ENCODE assay signal across 11 cellular contexts in genomic region chr1:94971491-94971924, GRCh38. TPM values are rescaled to one million over a fixed set of nuclear protein-coding genes. Genes with fewer than 3 reads are reported as not detected.
A peak's percentile ranks its signal among the peaks of the same experiment; 100 is the strongest.
DNase-seq lines count a peak whose midpoint lies in the region; ATAC-seq, FAIRE-seq and TF ChIP-seq lines count a peak whose summit lies in the region.
"Had no signal": no experiment of that assay in that cellular context is flagged by ENCODE, and none has a peak within 500 bp of the region (broad histone marks: within the 10 kb centered on the region; RNA-seq: fewer than 3 reads in every experiment).

No MANE protein-coding gene starts in this region.

- TF ChIP-seq CTCF in left ventricle myocardium inferior (IDR thresholded peaks at IDR 0.05; ENCODE audit: borderline replicate concordance) (no peak), bronchial epithelial cell (IDR thresholded peaks at IDR 0.05; ENCODE audit: insufficient read depth, low read length, severe bottlenecking) (no peak), lower lobe of right lung (IDR thresholded peaks at IDR 0.05) (no peak), uterus (IDR thresholded peaks at IDR 0.05) (no peak)

- no peak for FAIRE-seq in bronchial epithelial cell (lab: Jason Lieb, UNC)

- ATAC-seq in lower lobe of right lung (peak in 1 of 2 donors; percentile 24), HG02852 (IDR thresholded peaks at IDR 0.05; ENCODE audit: unreplicated experiment) (no peak), HG03565 (IDR thresholded peaks at IDR 0.05; ENCODE audit: unreplicated experiment) (no peak)

- peak overlapping the region; percentile 75 for H3K27ac ChIP-seq in left ventricle myocardium inferior (replicated peaks)
- H3K27ac ChIP-seq in lower lobe of right lung = peak overlapping the region; percentile 56
- peak overlapping the region; percentile 40 to 84 for H3K27ac ChIP-seq in uterus

- H3K9me3 ChIP-seq in left ventricle myocardium inferior (replicated peaks) (no peaks in the 10 kb centered on the region), lower lobe of right lung (no peaks in the 10 kb centered on the region), uterus (no peaks in the 10 kb centered on the region)
- H3K9me3 ChIP-seq: thyroid gland had no signal

- no peak for TF ChIP-seq POLR2A in uterus (IDR thresholded peaks at IDR 0.05)

- intact Hi-C loops in left ventricle myocardium inferior (cut with micrococcal nuclease) = no loop called here
- intact Hi-C loops in cardiac septum (cut with DNase I) = no loop called here
- intact Hi-C loops in lower lobe of right lung (cut with DNase I) = no loop called here
- intact Hi-C loops in uterus (cut with DNase I; ENCODE audit: low total_unique reads) = no loop called here

- no peak overlapping the region for H3K4me3 ChIP-seq in left ventricle myocardium inferior
- H3K4me3 ChIP-seq in bronchial epithelial cell (ENCODE audit: low read depth, low read length) = no peak overlapping the region
- H3K4me3 ChIP-seq in lower lobe of right lung = no peak overlapping the region
- H3K4me3 ChIP-seq in uterus = no peak overlapping the region
- H3K4me3 ChIP-seq: thyroid gland had no signal

- no peaks in the 10 kb centered on the region for H3K36me3 ChIP-seq in left ventricle myocardium inferior
- H3K36me3 ChIP-seq in bronchial epithelial cell (ENCODE audit: control insufficient read depth, insufficient read depth, low read length) = no peaks in the 10 kb centered on the region
- H3K36me3 ChIP-seq in lower lobe of right lung = no peaks in the 10 kb centered on the region
- no peaks in the 10 kb centered on the region for H3K36me3 ChIP-seq in uterus
- H3K36me3 ChIP-seq: thyroid gland had no signal

- DNase-seq in left ventricle myocardium inferior (no peak), cardiac septum (ENCODE audit: low spot score) (no peak), bronchial epithelial cell (ENCODE audit: low read depth) (peak; percentile 72), lower lobe of right lung (no peak), uterus (no peak)
- DNase-seq in activated CD4-positive, alpha-beta T cell treated with anti-CD3 and anti-CD28 coated beads, Interleukin-2, amount 50 U/mL, for 48 hours = no peak
- DNase-seq: naive B cell; stimulated activated CD4-positive, alpha-beta T cell treated with anti-CD3 and anti-CD28 coated beads, Interleukin-2, amount 100 ng/mL, for 48 hours; thyroid gland had no signal

- H3K4me1 ChIP-seq in left ventricle myocardium inferior (peaks cover 36% of the 10 kb centered on the region), lower lobe of right lung (peaks cover 15% of the 10 kb centered on the region), uterus (no peaks in the 10 kb centered on the region)

- H3K27me3 ChIP-seq in left ventricle myocardium inferior (ENCODE audit: low read depth) (no peaks in the 10 kb centered on the region), bronchial epithelial cell (ENCODE audit: control insufficient read depth, insufficient read depth, low read length) (no peaks in the 10 kb centered on the region), lower lobe of right lung (ENCODE audit: low read depth) (no peaks in the 10 kb centered on the region), uterus (no peaks in the 10 kb centered on the region)
- H3K27me3 ChIP-seq: thyroid gland had no signal

RNA-seq across cellular contexts. Expression of gene CNN3, which starts 44.6 kb away (rescaled TPM):
- total RNA-seq in left ventricle myocardium inferior (67.9 TPM), cardiac septum (106 TPM), bronchial epithelial cell (33.4 and 55.4 TPM in 2 replicates), lower lobe of right lung (151 TPM), uterus (100 to 1,000 TPM; 334 to 604 (median 452) TPM)
